Comparison of ENCODE assay signal across 9 cellular contexts in genomic region chr19:48537541-48537940, GRCh38. TPM values are rescaled to one million over a fixed set of nuclear protein-coding genes. Genes with fewer than 3 reads are reported as not detected.
"Had no signal": no experiment of that assay in that cellular context is flagged by ENCODE, and none has a peak within 500 bp of the region (broad histone marks: within the 10 kb centered on the region; RNA-seq: fewer than 3 reads in every experiment).

No MANE protein-coding gene starts in this region.

- H3K4me2 ChIP-seq: GM23338 had no signal

- H2AFZ ChIP-seq: GM23248, GM23338 had no signal

- H3K36me3 ChIP-seq: HAP-1 had no signal

- DNase-seq: GM23248, GOT3, H7, H9, HCEC 1CT, HFFc6 had no signal

- H3K4me3 ChIP-seq: GM23248, GM23338, HAP-1 had no signal

- H3K9ac ChIP-seq: GM23248 had no signal

- H3K27ac ChIP-seq: GM23248 had no signal

- H3K9me3 ChIP-seq: HAP-1 had no signal

- H3K4me1 ChIP-seq: HAP-1 had no signal

RNA-seq across cellular contexts. Expression of gene SULT2B1, which starts 14.4 kb away (rescaled TPM):
- total RNA-seq: GM23248 had no signal
- polyA plus RNA-seq: GM23248 had no signal

RNA-seq across cellular contexts. Expression of gene LMTK3, which starts 25.9 kb away (rescaled TPM):
- total RNA-seq: H4 had no signal
- polyA plus RNA-seq: GM23248 had no signal
